Comparison of ENCODE assay signal across 1 cellular context in the genomic region with DNA sequence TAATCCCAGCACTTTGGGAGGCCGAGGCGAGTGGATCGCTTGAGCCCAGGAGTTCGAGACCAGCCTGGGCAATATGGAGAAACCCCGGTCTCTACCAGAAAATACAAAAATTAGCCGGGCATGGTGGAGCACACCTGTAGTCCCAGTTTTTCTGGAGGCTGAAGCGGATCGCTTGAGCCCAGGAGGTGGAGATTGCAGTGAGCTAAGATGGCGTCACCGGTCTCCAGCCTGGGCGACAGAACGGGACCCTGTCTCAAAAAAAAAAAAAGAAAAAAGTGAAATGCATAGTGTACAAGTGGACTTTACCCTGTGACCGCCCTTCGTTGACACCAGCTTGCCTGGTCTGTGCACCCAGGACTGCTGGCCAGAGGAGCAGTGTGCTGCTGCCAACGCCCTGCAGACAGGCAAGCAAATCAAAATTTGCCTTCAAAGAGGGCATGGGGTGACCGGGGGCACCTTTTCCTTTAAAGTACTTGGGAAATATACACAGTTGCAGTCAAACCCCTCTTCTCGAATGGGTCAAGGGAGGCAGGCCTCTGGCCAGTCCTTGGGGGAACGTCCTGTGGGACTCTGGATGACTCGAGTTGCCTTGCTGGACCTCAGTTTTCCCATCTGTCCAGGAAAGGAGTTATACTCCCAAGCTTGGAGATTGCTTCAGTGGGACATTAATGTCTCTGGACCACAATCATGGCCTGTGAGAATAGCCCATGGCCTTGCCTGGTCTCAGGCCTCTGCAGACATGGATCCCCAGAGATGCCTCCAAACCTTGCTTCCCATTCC.
TF ChIP-seq lines count a peak whose summit lies in the region.

No MANE protein-coding gene starts in this region.

TF ChIP-seq in HepG2, 621 proteins besides CTCF, POLR2A, EP300 and RAD21 (continues in another document):
- peak; percentile 10; the same call in 1 of the 3 replicates for TF ChIP-seq MXI1 (IDR thresholded peaks at IDR 0.05; ENCODE audit: borderline replicate concordance, low read depth, low read length)
- TF ChIP-seq ZNF780A (CRISPR knock-in tag; IDR thresholded peaks at IDR 0.05): no peak
- no peak for TF ChIP-seq ZNF484 (CRISPR knock-in tag; IDR thresholded peaks at IDR 0.05; ENCODE audit: borderline replicate concordance, low read depth)
- TF ChIP-seq ESRRA (CRISPR knock-in tag; IDR thresholded peaks at IDR 0.05; ENCODE audit: low read depth): peak; percentile 82; the same call in 1 of the 2 replicates
- peak; percentile 69; the same call in 1 of the 2 replicates for TF ChIP-seq ARID2 (CRISPR knock-in tag; IDR thresholded peaks at IDR 0.05; ENCODE audit: borderline replicate concordance)
- no peak for TF ChIP-seq ZNF3 (CRISPR knock-in tag; IDR thresholded peaks at IDR 0.05)
- no peak for TF ChIP-seq ZNF552 (CRISPR knock-in tag; IDR thresholded peaks at IDR 0.05; ENCODE audit: borderline replicate concordance)
- TF ChIP-seq ZMAT3 (CRISPR knock-in tag; conservative IDR thresholded peaks at IDR 0.05): no peak
- TF ChIP-seq HNF4A (CRISPR knock-in tag; IDR thresholded peaks at IDR 0.05): peak; percentile 96
- no peak for TF ChIP-seq CENPX (CRISPR knock-in tag; IDR thresholded peaks at IDR 0.05)
- TF ChIP-seq, protein P1, sequence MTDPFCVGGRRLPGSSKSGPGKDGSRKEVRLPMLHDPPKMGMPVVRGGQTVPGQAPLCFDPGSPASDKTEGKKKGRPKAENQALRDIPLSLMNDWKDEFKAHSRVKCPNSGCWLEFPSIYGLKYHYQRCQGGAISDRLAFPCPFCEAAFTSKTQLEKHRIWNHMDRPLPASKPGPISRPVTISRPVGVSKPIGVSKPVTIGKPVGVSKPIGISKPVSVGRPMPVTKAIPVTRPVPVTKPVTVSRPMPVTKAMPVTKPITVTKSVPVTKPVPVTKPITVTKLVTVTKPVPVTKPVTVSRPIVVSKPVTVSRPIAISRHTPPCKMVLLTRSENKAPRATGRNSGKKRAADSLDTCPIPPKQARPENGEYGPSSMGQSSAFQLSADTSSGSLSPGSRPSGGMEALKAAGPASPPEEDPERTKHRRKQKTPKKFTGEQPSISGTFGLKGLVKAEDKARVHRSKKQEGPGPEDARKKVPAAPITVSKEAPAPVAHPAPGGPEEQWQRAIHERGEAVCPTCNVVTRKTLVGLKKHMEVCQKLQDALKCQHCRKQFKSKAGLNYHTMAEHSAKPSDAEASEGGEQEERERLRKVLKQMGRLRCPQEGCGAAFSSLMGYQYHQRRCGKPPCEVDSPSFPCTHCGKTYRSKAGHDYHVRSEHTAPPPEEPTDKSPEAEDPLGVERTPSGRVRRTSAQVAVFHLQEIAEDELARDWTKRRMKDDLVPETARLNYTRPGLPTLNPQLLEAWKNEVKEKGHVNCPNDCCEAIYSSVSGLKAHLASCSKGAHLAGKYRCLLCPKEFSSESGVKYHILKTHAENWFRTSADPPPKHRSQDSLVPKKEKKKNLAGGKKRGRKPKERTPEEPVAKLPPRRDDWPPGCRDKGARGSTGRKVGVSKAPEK (CRISPR knock-in tag; IDR thresholded peaks at IDR 0.05; ENCODE audit: borderline replicate concordance): no peak
- no peak; the same call in 1 of the 2 replicates for TF ChIP-seq KLF12 (CRISPR knock-in tag; IDR thresholded peaks at IDR 0.05; ENCODE audit: borderline replicate concordance)
- TF ChIP-seq SP5 (CRISPR knock-in tag; IDR thresholded peaks at IDR 0.05; ENCODE audit: borderline replicate concordance, low read depth): peak; percentile 63; the same call in 1 of the 2 replicates
- no peak for TF ChIP-seq ZBTB7A (CRISPR knock-in tag; IDR thresholded peaks at IDR 0.05)
- TF ChIP-seq NCOR1 (IDR thresholded peaks at IDR 0.05; ENCODE audit: borderline replicate concordance, low read length): peak; percentile 57; the same call in 1 of the 2 replicates
- TF ChIP-seq ZBTB8A (CRISPR knock-in tag; IDR thresholded peaks at IDR 0.05; ENCODE audit: borderline replicate concordance, low read depth): no peak
- TF ChIP-seq GMEB2 (CRISPR knock-in tag; IDR thresholded peaks at IDR 0.05; ENCODE audit: low read depth): no peak
- TF ChIP-seq KDM5A (IDR thresholded peaks at IDR 0.05; ENCODE audit: borderline replicate concordance, low read length): no peak
- peak; percentile 86 for TF ChIP-seq HNF4G (IDR thresholded peaks at IDR 0.05; ENCODE audit: borderline replicate concordance, low read depth, low read length)
- peak; percentile 76; the same call in 1 of the 2 replicates for TF ChIP-seq HNF4G (CRISPR knock-in tag; IDR thresholded peaks at IDR 0.05; ENCODE audit: borderline replicate concordance, low read depth)
- TF ChIP-seq, protein P2, sequence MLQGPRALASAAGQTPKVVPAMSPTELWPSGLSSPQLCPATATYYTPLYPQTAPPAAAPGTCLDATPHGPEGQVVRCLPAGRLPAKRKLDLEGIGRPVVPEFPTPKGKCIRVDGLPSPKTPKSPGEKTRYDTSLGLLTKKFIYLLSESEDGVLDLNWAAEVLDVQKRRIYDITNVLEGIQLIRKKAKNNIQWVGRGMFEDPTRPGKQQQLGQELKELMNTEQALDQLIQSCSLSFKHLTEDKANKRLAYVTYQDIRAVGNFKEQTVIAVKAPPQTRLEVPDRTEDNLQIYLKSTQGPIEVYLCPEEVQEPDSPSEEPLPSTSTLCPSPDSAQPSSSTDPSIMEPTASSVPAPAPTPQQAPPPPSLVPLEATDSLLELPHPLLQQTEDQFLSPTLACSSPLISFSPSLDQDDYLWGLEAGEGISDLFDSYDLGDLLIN (CRISPR knock-in tag; IDR thresholded peaks at IDR 0.05; ENCODE audit: borderline replicate concordance): 0 out of 2 replicates have a peak, but pooled peaks have one; percentile 15
- no peak for TF ChIP-seq ZNF20 (CRISPR knock-in tag; IDR thresholded peaks at IDR 0.05)
- TF ChIP-seq ZNF749 (CRISPR knock-in tag; IDR thresholded peaks at IDR 0.05; ENCODE audit: borderline replicate concordance): no peak
- peak; percentile 84 for TF ChIP-seq YY1 (IDR thresholded peaks at IDR 0.05; ENCODE audit: insufficient read depth, insufficient replicate concordance, low read depth, low read length)
- TF ChIP-seq KLF16 (CRISPR knock-in tag; IDR thresholded peaks at IDR 0.05): no peak
- TF ChIP-seq GRHL1 (CRISPR knock-in tag; conservative IDR thresholded peaks at IDR 0.05): no peak
- TF ChIP-seq ZNF558 (CRISPR knock-in tag; IDR thresholded peaks at IDR 0.05; ENCODE audit: borderline replicate concordance): no peak
- TF ChIP-seq, protein P3, sequence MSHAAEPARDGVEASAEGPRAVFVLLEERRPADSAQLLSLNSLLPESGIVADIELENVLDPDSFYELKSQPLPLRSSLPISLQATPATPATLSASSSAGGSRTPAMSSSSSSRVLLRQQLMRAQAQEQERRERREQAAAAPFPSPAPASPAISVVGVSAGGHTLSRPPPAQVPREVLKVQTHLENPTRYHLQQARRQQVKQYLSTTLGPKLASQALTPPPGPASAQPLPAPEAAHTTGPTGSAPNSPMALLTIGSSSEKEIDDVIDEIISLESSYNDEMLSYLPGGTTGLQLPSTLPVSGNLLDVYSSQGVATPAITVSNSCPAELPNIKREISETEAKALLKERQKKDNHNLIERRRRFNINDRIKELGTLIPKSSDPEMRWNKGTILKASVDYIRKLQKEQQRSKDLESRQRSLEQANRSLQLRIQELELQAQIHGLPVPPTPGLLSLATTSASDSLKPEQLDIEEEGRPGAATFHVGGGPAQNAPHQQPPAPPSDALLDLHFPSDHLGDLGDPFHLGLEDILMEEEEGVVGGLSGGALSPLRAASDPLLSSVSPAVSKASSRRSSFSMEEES (CRISPR knock-in tag; IDR thresholded peaks at IDR 0.05): 0 out of 2 replicates have a peak, but pooled peaks have one; percentile 35
- peak; percentile 21 for TF ChIP-seq RBM39 (IDR thresholded peaks at IDR 0.05; ENCODE audit: low read depth, low read length, poor library complexity, severe bottlenecking)
- TF ChIP-seq, protein P4, sequence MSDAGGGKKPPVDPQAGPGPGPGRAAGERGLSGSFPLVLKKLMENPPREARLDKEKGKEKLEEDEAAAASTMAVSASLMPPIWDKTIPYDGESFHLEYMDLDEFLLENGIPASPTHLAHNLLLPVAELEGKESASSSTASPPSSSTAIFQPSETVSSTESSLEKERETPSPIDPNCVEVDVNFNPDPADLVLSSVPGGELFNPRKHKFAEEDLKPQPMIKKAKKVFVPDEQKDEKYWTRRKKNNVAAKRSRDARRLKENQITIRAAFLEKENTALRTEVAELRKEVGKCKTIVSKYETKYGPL (CRISPR knock-in tag; IDR thresholded peaks at IDR 0.05): 0 out of 2 replicates have a peak, but pooled peaks have one; percentile 35
- TF ChIP-seq, protein P5, sequence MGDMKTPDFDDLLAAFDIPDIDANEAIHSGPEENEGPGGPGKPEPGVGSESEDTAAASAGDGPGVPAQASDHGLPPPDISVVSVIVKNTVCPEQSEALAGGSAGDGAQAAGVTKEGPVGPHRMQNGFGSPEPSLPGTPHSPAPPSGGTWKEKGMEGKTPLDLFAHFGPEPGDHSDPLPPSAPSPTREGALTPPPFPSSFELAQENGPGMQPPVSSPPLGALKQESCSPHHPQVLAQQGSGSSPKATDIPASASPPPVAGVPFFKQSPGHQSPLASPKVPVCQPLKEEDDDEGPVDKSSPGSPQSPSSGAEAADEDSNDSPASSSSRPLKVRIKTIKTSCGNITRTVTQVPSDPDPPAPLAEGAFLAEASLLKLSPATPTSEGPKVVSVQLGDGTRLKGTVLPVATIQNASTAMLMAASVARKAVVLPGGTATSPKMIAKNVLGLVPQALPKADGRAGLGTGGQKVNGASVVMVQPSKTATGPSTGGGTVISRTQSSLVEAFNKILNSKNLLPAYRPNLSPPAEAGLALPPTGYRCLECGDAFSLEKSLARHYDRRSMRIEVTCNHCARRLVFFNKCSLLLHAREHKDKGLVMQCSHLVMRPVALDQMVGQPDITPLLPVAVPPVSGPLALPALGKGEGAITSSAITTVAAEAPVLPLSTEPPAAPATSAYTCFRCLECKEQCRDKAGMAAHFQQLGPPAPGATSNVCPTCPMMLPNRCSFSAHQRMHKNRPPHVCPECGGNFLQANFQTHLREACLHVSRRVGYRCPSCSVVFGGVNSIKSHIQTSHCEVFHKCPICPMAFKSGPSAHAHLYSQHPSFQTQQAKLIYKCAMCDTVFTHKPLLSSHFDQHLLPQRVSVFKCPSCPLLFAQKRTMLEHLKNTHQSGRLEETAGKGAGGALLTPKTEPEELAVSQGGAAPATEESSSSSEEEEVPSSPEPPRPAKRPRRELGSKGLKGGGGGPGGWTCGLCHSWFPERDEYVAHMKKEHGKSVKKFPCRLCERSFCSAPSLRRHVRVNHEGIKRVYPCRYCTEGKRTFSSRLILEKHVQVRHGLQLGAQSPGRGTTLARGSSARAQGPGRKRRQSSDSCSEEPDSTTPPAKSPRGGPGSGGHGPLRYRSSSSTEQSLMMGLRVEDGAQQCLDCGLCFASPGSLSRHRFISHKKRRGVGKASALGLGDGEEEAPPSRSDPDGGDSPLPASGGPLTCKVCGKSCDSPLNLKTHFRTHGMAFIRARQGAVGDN (CRISPR knock-in tag; IDR thresholded peaks at IDR 0.05): peak; percentile 64
- TF ChIP-seq ZNF350 (CRISPR knock-in tag; IDR thresholded peaks at IDR 0.05; ENCODE audit: borderline replicate concordance, low read depth): no peak; the same call in 1 of the 2 replicates
- TF ChIP-seq ZNF230 (CRISPR knock-in tag; IDR thresholded peaks at IDR 0.05): no peak
- TF ChIP-seq PAX8 (CRISPR knock-in tag; IDR thresholded peaks at IDR 0.05; ENCODE audit: borderline replicate concordance): no peak
- TF ChIP-seq, protein P6, sequence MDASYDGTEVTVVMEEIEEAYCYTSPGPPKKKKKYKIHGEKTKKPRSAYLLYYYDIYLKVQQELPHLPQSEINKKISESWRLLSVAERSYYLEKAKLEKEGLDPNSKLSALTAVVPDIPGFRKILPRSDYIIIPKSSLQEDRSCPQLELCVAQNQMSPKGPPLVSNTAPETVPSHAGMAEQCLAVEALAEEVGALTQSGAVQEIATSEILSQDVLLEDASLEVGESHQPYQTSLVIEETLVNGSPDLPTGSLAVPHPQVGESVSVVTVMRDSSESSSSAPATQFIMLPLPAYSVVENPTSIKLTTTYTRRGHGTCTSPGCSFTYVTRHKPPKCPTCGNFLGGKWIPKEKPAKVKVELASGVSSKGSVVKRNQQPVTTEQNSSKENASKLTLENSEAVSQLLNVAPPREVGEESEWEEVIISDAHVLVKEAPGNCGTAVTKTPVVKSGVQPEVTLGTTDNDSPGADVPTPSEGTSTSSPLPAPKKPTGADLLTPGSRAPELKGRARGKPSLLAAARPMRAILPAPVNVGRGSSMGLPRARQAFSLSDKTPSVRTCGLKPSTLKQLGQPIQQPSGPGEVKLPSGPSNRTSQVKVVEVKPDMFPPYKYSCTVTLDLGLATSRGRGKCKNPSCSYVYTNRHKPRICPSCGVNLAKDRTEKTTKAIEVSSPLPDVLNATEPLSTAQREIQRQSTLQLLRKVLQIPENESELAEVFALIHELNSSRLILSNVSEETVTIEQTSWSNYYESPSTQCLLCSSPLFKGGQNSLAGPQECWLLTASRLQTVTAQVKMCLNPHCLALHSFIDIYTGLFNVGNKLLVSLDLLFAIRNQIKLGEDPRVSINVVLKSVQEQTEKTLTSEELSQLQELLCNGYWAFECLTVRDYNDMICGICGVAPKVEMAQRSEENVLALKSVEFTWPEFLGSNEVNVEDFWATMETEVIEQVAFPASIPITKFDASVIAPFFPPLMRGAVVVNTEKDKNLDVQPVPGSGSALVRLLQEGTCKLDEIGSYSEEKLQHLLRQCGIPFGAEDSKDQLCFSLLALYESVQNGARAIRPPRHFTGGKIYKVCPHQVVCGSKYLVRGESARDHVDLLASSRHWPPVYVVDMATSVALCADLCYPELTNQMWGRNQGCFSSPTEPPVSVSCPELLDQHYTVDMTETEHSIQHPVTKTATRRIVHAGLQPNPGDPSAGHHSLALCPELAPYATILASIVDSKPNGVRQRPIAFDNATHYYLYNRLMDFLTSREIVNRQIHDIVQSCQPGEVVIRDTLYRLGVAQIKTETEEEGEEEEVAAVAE (CRISPR knock-in tag; IDR thresholded peaks at IDR 0.05; ENCODE audit: borderline replicate concordance): no peak
- no peak for TF ChIP-seq ZNF101 (CRISPR knock-in tag; IDR thresholded peaks at IDR 0.05; ENCODE audit: borderline replicate concordance, low read depth)
- no peak for TF ChIP-seq ZNF776 (CRISPR knock-in tag; IDR thresholded peaks at IDR 0.05)
- TF ChIP-seq MATR3 (CRISPR knock-in tag; IDR thresholded peaks at IDR 0.05): no peak
